Comparison of ENCODE assay signal across 29 cellular contexts in genomic region chr10:107051769-107052168, GRCh38.
"Had no signal": no experiment of that assay in that cellular context is flagged by ENCODE, and none has a peak within 500 bp of the region (broad histone marks: within the 10 kb centered on the region; RNA-seq: fewer than 3 reads in every experiment).

No MANE protein-coding gene starts in this region.

- FAIRE-seq: urothelium cell line had no signal

- ATAC-seq: stimulated activated effector memory CD8-positive, alpha-beta T cell treated with anti-CD3 and anti-CD28 coated beads, Interleukin-12 subunit alpha, Interleukin-12 subunit beta, amount 100 ng/mL, for 72 hours; stimulated activated memory B cell treated with anti-CD40 and anti-IgM and Interleukin-4, amounts not matched to agents 10 μg/mL and 1 μg/mL and 100 μg/mL, for 72 hours; stimulated activated naive B cell treated with anti-CD40 and anti-IgM and Interleukin-4, amounts not matched to agents 10 μg/mL and 1 μg/mL and 100 μg/mL, for 72 hours; stimulated activated naive CD8-positive, alpha-beta T cell treated with anti-CD3 and anti-CD28 coated beads, Interleukin-15, amount 100 ng/mL, for 72 hours; stimulated activated naive CD8-positive, alpha-beta T cell treated with anti-CD3 and anti-CD28 coated beads, Interleukin-15, Interleukin-2, amounts not matched to agents 100 U/mL and 50 U/mL, for 24 hours; upper lobe of right lung had no signal

- H3K4me1 Mint-ChIP-seq: stimulated activated effector memory CD8-positive, alpha-beta T cell treated with anti-CD3 and anti-CD28 coated beads, Interleukin-12 subunit alpha, Interleukin-12 subunit beta, amount 100 ng/mL, for 72 hours; stimulated activated memory B cell treated with anti-CD40 and anti-IgM and Interleukin-4, amounts not matched to agents 10 μg/mL and 1 μg/mL and 100 μg/mL, for 72 hours; stimulated activated naive B cell treated with anti-CD40 and anti-IgM and Interleukin-4, amounts not matched to agents 10 μg/mL and 1 μg/mL and 100 μg/mL, for 72 hours; stimulated activated naive CD8-positive, alpha-beta T cell treated with anti-CD3 and anti-CD28 coated beads, Interleukin-15, amount 100 ng/mL, for 72 hours had no signal

- DNase-seq: stimulated activated CD4-positive, alpha-beta T cell treated with anti-CD3 and anti-CD28 coated beads, Interleukin-2, amount 100 ng/mL, for 48 hours; stimulated activated CD4-positive, alpha-beta T cell treated with anti-CD3 and anti-CD28 coated beads, Interleukin-4, amount 100 ng/mL, for 1 hour; stimulated activated CD4-positive, alpha-beta T cell treated with anti-CD3 and anti-CD28 coated beads, Interleukin-4, amount 100 ng/mL, for 24 hours; stimulated activated CD4-positive, alpha-beta T cell treated with anti-CD3 and anti-CD28 coated beads, Interleukin-4, amount 100 ng/mL, for 4 hours; stimulated activated CD8-positive, alpha-beta memory T cell treated with anti-CD3 and anti-CD28 coated beads, Interleukin-4, amount 100 ng/mL, for 48 hours; stimulated activated naive B cell treated with anti-CD40 and anti-IgM and Interleukin-4, amounts not matched to agents 10 μg/mL and 1 μg/mL and 100 μg/mL, for 72 hours; stimulated activated naive CD4-positive, alpha-beta T cell; stimulated activated naive CD4-positive, alpha-beta T cell treated with Interleukin-2 at 50 U/mL for 16 hours; stimulated activated naive CD8-positive, alpha-beta T cell treated with anti-CD3 and anti-CD28 coated beads, Interleukin-15, amount 100 ng/mL, for 72 hours; stimulated activated naive CD8-positive, alpha-beta T cell treated with anti-CD3 and anti-CD28 coated beads, Interleukin-15, Interleukin-2, amounts not matched to agents 100 U/mL and 50 U/mL, for 24 hours; stomach; substantia nigra; testis; thyroid gland; tibial artery; transverse colon; trophoblast cell; upper lobe of left lung; upper lobe of right lung; uterus had no signal

- H3K4me3 ChIP-seq: stomach, suprapubic skin, testis, thoracic aorta, thyroid gland, tibial artery, tibial nerve, transverse colon, upper lobe of left lung, upper lobe of right lung, uterus, vagina had no signal

- H3K27me3 ChIP-seq: stomach, suprapubic skin, testis, thyroid gland, tibial artery, tibial nerve, transverse colon, upper lobe of left lung, upper lobe of right lung, uterus, vagina had no signal

- H3K4me3 Mint-ChIP-seq: stimulated activated effector memory CD8-positive, alpha-beta T cell treated with anti-CD3 and anti-CD28 coated beads, Interleukin-12 subunit alpha, Interleukin-12 subunit beta, amount 100 ng/mL, for 72 hours; stimulated activated memory B cell treated with anti-CD40 and anti-IgM and Interleukin-4, amounts not matched to agents 10 μg/mL and 1 μg/mL and 100 μg/mL, for 72 hours; stimulated activated naive B cell treated with anti-CD40 and anti-IgM and Interleukin-4, amounts not matched to agents 10 μg/mL and 1 μg/mL and 100 μg/mL, for 72 hours; stimulated activated naive CD8-positive, alpha-beta T cell treated with anti-CD3 and anti-CD28 coated beads, Interleukin-15, amount 100 ng/mL, for 72 hours; stimulated activated naive CD8-positive, alpha-beta T cell treated with anti-CD3 and anti-CD28 coated beads, Interleukin-15, Interleukin-2, amounts not matched to agents 100 ng/mL and 50 ng/mL, for 24 hours; type B pancreatic cell had no signal

- H3K27ac Mint-ChIP-seq: stimulated activated effector memory CD8-positive, alpha-beta T cell treated with anti-CD3 and anti-CD28 coated beads, Interleukin-12 subunit alpha, Interleukin-12 subunit beta, amount 100 ng/mL, for 72 hours; stimulated activated memory B cell treated with anti-CD40 and anti-IgM and Interleukin-4, amounts not matched to agents 10 μg/mL and 1 μg/mL and 100 μg/mL, for 72 hours; stimulated activated naive B cell treated with anti-CD40 and anti-IgM and Interleukin-4, amounts not matched to agents 10 μg/mL and 1 μg/mL and 100 μg/mL, for 72 hours; stimulated activated naive CD8-positive, alpha-beta T cell treated with anti-CD3 and anti-CD28 coated beads, Interleukin-15, amount 100 ng/mL, for 72 hours; stimulated activated naive CD8-positive, alpha-beta T cell treated with anti-CD3 and anti-CD28 coated beads, Interleukin-15, Interleukin-2, amounts not matched to agents 100 ng/mL and 50 ng/mL, for 24 hours; type B pancreatic cell had no signal

- H3K4me1 ChIP-seq: stomach, suprapubic skin, testis, thyroid gland, tibial artery, transverse colon, upper lobe of left lung, upper lobe of right lung, uterus, vagina had no signal

- H3K36me3 Mint-ChIP-seq: stimulated activated effector memory CD8-positive, alpha-beta T cell treated with anti-CD3 and anti-CD28 coated beads, Interleukin-12 subunit alpha, Interleukin-12 subunit beta, amount 100 ng/mL, for 72 hours; stimulated activated memory B cell treated with anti-CD40 and anti-IgM and Interleukin-4, amounts not matched to agents 10 μg/mL and 1 μg/mL and 100 μg/mL, for 72 hours; stimulated activated naive B cell treated with anti-CD40 and anti-IgM and Interleukin-4, amounts not matched to agents 10 μg/mL and 1 μg/mL and 100 μg/mL, for 72 hours; type B pancreatic cell had no signal

- H3K36me3 ChIP-seq: stomach, suprapubic skin, thoracic aorta, thyroid gland, tibial artery, tibial nerve, transverse colon, upper lobe of left lung, upper lobe of right lung, uterus, vagina had no signal

- H3K9me3 Mint-ChIP-seq: type B pancreatic cell had no signal

- H3K9me3 ChIP-seq: stomach, suprapubic skin, testis, thoracic aorta, thyroid gland, tibial artery, tibial nerve, transverse colon, upper lobe of left lung, upper lobe of right lung, uterus, vagina had no signal

- H3K27me3 Mint-ChIP-seq: stimulated activated memory B cell treated with anti-CD40 and anti-IgM and Interleukin-4, amounts not matched to agents 10 μg/mL and 1 μg/mL and 100 μg/mL, for 72 hours; stimulated activated naive B cell treated with anti-CD40 and anti-IgM and Interleukin-4, amounts not matched to agents 10 μg/mL and 1 μg/mL and 100 μg/mL, for 72 hours; stimulated activated naive CD8-positive, alpha-beta T cell treated with anti-CD3 and anti-CD28 coated beads, Interleukin-15, amount 100 ng/mL, for 72 hours; stimulated activated naive CD8-positive, alpha-beta T cell treated with anti-CD3 and anti-CD28 coated beads, Interleukin-15, Interleukin-2, amounts not matched to agents 100 ng/mL and 50 ng/mL, for 24 hours had no signal

- H3K27ac ChIP-seq: stomach, suprapubic skin, testis, thoracic aorta, thyroid gland, tibial artery, transverse colon, upper lobe of left lung, upper lobe of right lung, uterus, vagina had no signal
